Comparison of ENCODE assay signal across 17 cellular contexts in genomic region chr2:129233166-129233565, GRCh38.
"Had no signal": no experiment of that assay in that cellular context is flagged by ENCODE, and none has a peak within 500 bp of the region (broad histone marks: within the 10 kb centered on the region; RNA-seq: fewer than 3 reads in every experiment).

No MANE protein-coding gene starts in this region.

- DNase-seq: cortex of kidney; dorsolateral prefrontal cortex; effector CD8-positive, alpha-beta T cell; heart right ventricle; islet precursor cell; ovary; small intestine; stimulated activated CD4-positive, alpha-beta T cell treated with anti-CD3 and anti-CD28 coated beads, Interleukin-2, amount 100 ng/mL, for 48 hours; stimulated activated naive CD4-positive, alpha-beta T cell treated with Interleukin-2 at 50 U/mL for 16 hours; tibial artery; uterus had no signal

- H3K4me1 ChIP-seq: heart right ventricle, neural progenitor cell, right atrium auricular region, suprapubic skin, tibial artery, upper lobe of left lung, uterus had no signal

- ATAC-seq: left lobe of liver; natural killer cell treated with Interleukin-12 subunit alpha and Interleukin-12 subunit beta and Interleukin-15 and Interleukin-18, amount 100 ng/mL, for 72 hours had no signal

- H3K9ac ChIP-seq: neural progenitor cell had no signal

- H3K27me3 ChIP-seq: neural progenitor cell, ovary, right atrium auricular region, suprapubic skin, tibial artery, upper lobe of left lung, uterus had no signal

- H3K4me3 ChIP-seq: dorsolateral prefrontal cortex, heart right ventricle, neural progenitor cell, ovary, right atrium auricular region, suprapubic skin, tibial artery, upper lobe of left lung, uterus had no signal

- H3K4me2 ChIP-seq: neural progenitor cell had no signal

- H3K9me3 ChIP-seq: ovary, right atrium auricular region, suprapubic skin, tibial artery, upper lobe of left lung, uterus had no signal

- H3K27ac ChIP-seq: heart right ventricle, neural progenitor cell, ovary, right atrium auricular region, suprapubic skin, tibial artery, upper lobe of left lung, uterus had no signal

- H3K36me3 ChIP-seq: heart right ventricle, neural progenitor cell, ovary, right atrium auricular region, suprapubic skin, tibial artery, upper lobe of left lung, uterus had no signal
